17 cellular contexts compared by ENCODE assay signal in genomic region chr17:4544656-4545216, GRCh38. TPM values are rescaled to one million over a fixed set of nuclear protein-coding genes. Genes with fewer than 3 reads are reported as not detected.
DNase-seq lines count a peak whose midpoint lies in the region; ATAC-seq and TF ChIP-seq lines count a peak whose summit lies in the region.
"Had no signal": no experiment of that assay in that cellular context is flagged by ENCODE, and none has a peak within 500 bp of the region (broad histone marks: within the 10 kb centered on the region; RNA-seq: fewer than 3 reads in every experiment).

No MANE protein-coding gene starts in this region.

- no peak overlapping the region for H3K4me3 ChIP-seq in left ventricle myocardium inferior
- H3K4me3 ChIP-seq in left lung, result no peak overlapping the region
- H3K4me3 ChIP-seq: GM23338, SJSA1 had no signal

- H3K4me1 ChIP-seq in left ventricle myocardium inferior, result peaks cover 25% of the 10 kb centered on the region
- H3K4me1 ChIP-seq in left lung, result peaks cover 0 to 19% of the 10 kb centered on the region in 2 donors
- H3K4me1 ChIP-seq: Caco-2, SJSA1 had no signal

- ATAC-seq in left ventricle myocardium superior (no peak), left lung (no peak), GM21381 (IDR thresholded peaks at IDR 0.05; ENCODE audit: unreplicated experiment) (no peak), left colon (no peak)
- ATAC-seq: GM23338 had no signal

- H3K36me3 ChIP-seq in left ventricle myocardium inferior (peaks cover 85% of the 10 kb centered on the region), left lung (peaks cover 0 to 100% of the 10 kb centered on the region in 2 donors)

- H3K27ac ChIP-seq in left ventricle myocardium inferior (replicated peaks) (no peak overlapping the region), caudate nucleus (ENCODE audit: low read depth, low read length) (peak overlapping the region; percentile 55), left lung (no peak overlapping the region), temporal lobe (ENCODE audit: low read depth, low read length) (peak overlapping the region; percentile 61)
- H3K27ac ChIP-seq: SJSA1 had no signal

- DNase-seq in left ventricle myocardium superior, result peak; percentile 18
- DNase-seq in left ventricle myocardium inferior, result no peak
- DNase-seq in caudate nucleus (lab: John Stamatoyannopoulos, UW), result peak in 16 of 61 donors; percentile 18 to 63 (median 35)
- peak; percentile 28 to 65 for DNase-seq in left lung
- DNase-seq in NCI-H526 (lab: John Stamatoyannopoulos, UW), result no peak
- DNase-seq in left colon, result no peak
- DNase-seq: Caco-2, HFFc6, NCI-H1105 treated with DMSO at 0.1 percent for 48 hours, NCI-H187 treated with DMSO at 0.1 percent for 48 hours, NCI-H2171 treated with DMSO at 0.1 percent for 48 hours, NCI-H510A had no signal

- H3K9me3 ChIP-seq in left ventricle myocardium inferior (replicated peaks) (no peaks in the 10 kb centered on the region), left lung (no peaks in the 10 kb centered on the region)
- H3K9me3 ChIP-seq: Caco-2, SJSA1 had no signal

- intact Hi-C loops in left ventricle myocardium superior (cut with micrococcal nuclease), result no loop called here
- intact Hi-C loops in left ventricle myocardium inferior (cut with micrococcal nuclease), result no loop called here
- intact Hi-C loops in left lung (cut with DNase I), result loop anchor here in 1 of 2 donors (10.0 kb wide), 1 partner anchor 120 kb away; no protein-coding TSS in a partner anchor
- intact Hi-C loops in left colon (cut with DNase I, micrococcal nuclease), result no loop called here

- no peak for TF ChIP-seq CTCF in left ventricle myocardium inferior (IDR thresholded peaks at IDR 0.05; ENCODE audit: borderline replicate concordance)
- no peak for TF ChIP-seq CTCF in left lung (IDR thresholded peaks at IDR 0.05)

- H3K27me3 ChIP-seq in left ventricle myocardium inferior (ENCODE audit: low read depth) (no peaks in the 10 kb centered on the region), left lung (no peaks in the 10 kb centered on the region)
- H3K27me3 ChIP-seq: SJSA1 had no signal

RNA-seq across cellular contexts. Expression of gene MYBBP1A, which starts 10.4 kb away (rescaled TPM):
- total RNA-seq in left ventricle myocardium superior (18.5 TPM), left ventricle myocardium inferior (21.3 TPM), left lung (10 to 100 TPM; 34.7 to 53.8 TPM), temporal lobe (16.2 TPM), left colon (10 to 100 TPM; 28.1 to 41.6 TPM)

RNA-seq across cellular contexts. Expression of gene GGT6, which starts 15.6 kb away (rescaled TPM):
- total RNA-seq in left ventricle myocardium superior, result 0.22 TPM
- not detected for total RNA-seq in left ventricle myocardium inferior
- 10 to 100 TPM in 1 of 2 donors, 1 to 10 TPM in 1; 1.8 to 17.4 TPM for total RNA-seq in left lung
- total RNA-seq in temporal lobe, result not detected
- total RNA-seq in left colon, result 100 to 1,000 TPM; 185 to 232 TPM
- total RNA-seq: Caco-2, HFFc6, RPMI7951, SJSA1 had no signal

RNA-seq across cellular contexts. Expression of gene SMTNL2, which starts 39.6 kb away (rescaled TPM):
- 47.4 TPM for total RNA-seq in left ventricle myocardium superior
- 33.4 TPM for total RNA-seq in left ventricle myocardium inferior
- 1 to 10 TPM; 5.5 to 5.7 TPM for total RNA-seq in left lung
- 2.5 TPM for total RNA-seq in temporal lobe
- total RNA-seq in left colon, result under 1 TPM in 1 of 2 donors, not detected in 1; 0.25 TPM
- total RNA-seq: HFFc6, RPMI7951, SJSA1 had no signal

RNA-seq across cellular contexts. Expression of gene SPNS2, which starts 46.1 kb away (rescaled TPM):
- total RNA-seq in left ventricle myocardium superior, result 12.7 TPM
- total RNA-seq in left ventricle myocardium inferior, result 11.2 TPM
- 10 to 100 TPM; 36.7 to 52.4 TPM for total RNA-seq in left lung
- 7.9 TPM for total RNA-seq in temporal lobe
- 10 to 100 TPM; 12.4 to 13.5 TPM for total RNA-seq in left colon
- total RNA-seq: HFFc6, RPMI7951 had no signal

Comparison
In these comparisons a context has a peak if more than half of its experiments do, and no peak if none do; other contexts are left out.
1. DNase-seq: peak in left ventricle myocardium superior (single experiment) and left lung (2 of 2); none in left ventricle myocardium inferior (single experiment), NCI-H526 (0 of 2) and left colon (0 of 2).
2. H3K27ac ChIP-seq: peak in caudate nucleus (single experiment) and temporal lobe (single experiment); none in left ventricle myocardium inferior (single experiment) and left lung (0 of 2).
3. RNA of gene GGT6, which starts 15.6 kb away (total RNA-seq): 185 to 232 TPM in left colon; 1.8 to 17.4 TPM in left lung, 0.22 TPM in left ventricle myocardium superior (single experiment), not detected in left ventricle myocardium inferior (single experiment) and not detected in temporal lobe (single experiment); every median in the first group is over 10 times any median in the second.